ENCODE assay signal across 15 cellular contexts in the genomic region with DNA sequence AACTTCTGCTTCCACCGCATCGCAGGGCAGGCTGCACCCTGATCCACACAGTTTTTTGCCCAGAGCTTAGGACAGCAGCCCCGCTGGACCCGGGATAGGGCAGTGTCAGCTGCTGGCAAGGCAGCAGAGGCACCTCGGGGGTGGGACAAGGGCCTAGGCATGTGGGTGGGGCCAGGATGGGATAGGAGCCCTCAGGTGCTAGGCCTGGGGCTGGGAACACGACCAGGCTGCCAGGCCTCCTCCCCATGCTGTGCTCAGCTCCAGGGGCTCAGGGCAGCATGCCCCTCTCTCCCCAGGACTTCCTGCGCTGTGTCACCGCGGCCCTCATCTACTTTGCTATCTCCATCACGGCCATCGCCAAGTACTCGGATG. TPM values are rescaled to one million over a fixed set of nuclear protein-coding genes. Genes with fewer than 3 reads are reported as not detected.
A peak's percentile ranks its signal among the peaks of the same experiment; 100 is the strongest.
DNase-seq lines count a peak whose midpoint lies in the region; ATAC-seq and TF ChIP-seq lines count a peak whose summit lies in the region.
"Had no signal": no experiment of that assay in that cellular context is flagged by ENCODE, and none has a peak within 500 bp of the region (broad histone marks: within the 10 kb centered on the region; RNA-seq: fewer than 3 reads in every experiment).

No MANE protein-coding gene starts in this region.

- H3K4me1 Mint-ChIP-seq in endodermal cell (peaks cover 22% of the 10 kb centered on the region), osteocyte (ENCODE audit: unreplicated experiment) (peaks cover 28% of the 10 kb centered on the region)
- H3K4me1 Mint-ChIP-seq in natural killer cell treated with Interleukin-12 subunit alpha and Interleukin-12 subunit beta and Interleukin-15 and Interleukin-18, amount 100 ng/mL, for 72 hours (ENCODE audit: low read depth in 2 of 2): peaks cover 15 to 19% of the 10 kb centered on the region in 2 donors

- TF ChIP-seq POLR2A in gastroesophageal sphincter (IDR thresholded peaks at IDR 0.05) (no peak), Peyer's patch (IDR thresholded peaks at IDR 0.05) (no peak)

- H3K9me3 Mint-ChIP-seq in endodermal cell (peaks cover 5% of the 10 kb centered on the region), osteocyte (ENCODE audit: unreplicated experiment) (no peaks in the 10 kb centered on the region)
- H3K9me3 Mint-ChIP-seq in natural killer cell treated with Interleukin-12 subunit alpha and Interleukin-12 subunit beta and Interleukin-15 and Interleukin-18, amount 100 ng/mL, for 72 hours: no peaks in the 10 kb centered on the region

- no peaks in the 10 kb centered on the region for H3K27me3 ChIP-seq in BLaER1 treated with 17β-estradiol and CSF1 and Interleukin-3, amounts not matched to agents 10 nM and 100 nM
- no peaks in the 10 kb centered on the region for H3K27me3 ChIP-seq in HUES48 (ENCODE audit: control insufficient read depth, insufficient read depth, low read length)
- no peaks in the 10 kb centered on the region for H3K27me3 ChIP-seq in endodermal cell (ENCODE audit: control insufficient read depth, insufficient read depth, low read length, poor library complexity, severe bottlenecking)
- peaks cover 16% of the 10 kb centered on the region for H3K27me3 ChIP-seq in gastroesophageal sphincter
- H3K27me3 ChIP-seq in Peyer's patch: no peaks in the 10 kb centered on the region

- peak overlapping the region in 10 of 11 experiments; percentile 16 to 98 (median 34); a peak in 9 of 22 replicates for H3K9ac ChIP-seq in BLaER1 treated with 17β-estradiol and CSF1 and Interleukin-3, amounts not matched to agents 10 nM and 100 nM
- H3K9ac ChIP-seq in HUES48 (ENCODE audit: low read depth, low read length): no peak overlapping the region
- H3K9ac ChIP-seq in endodermal cell (ENCODE audit: extremely low read depth, low read length, poor library complexity, severe bottlenecking): no peak overlapping the region

- H3K36me3 Mint-ChIP-seq in endodermal cell (ENCODE audit: low read depth) (peaks cover 46% of the 10 kb centered on the region), osteocyte (ENCODE audit: unreplicated experiment) (peaks cover 24% of the 10 kb centered on the region)
- H3K36me3 Mint-ChIP-seq in natural killer cell treated with Interleukin-12 subunit alpha and Interleukin-12 subunit beta and Interleukin-15 and Interleukin-18, amount 100 ng/mL, for 72 hours: no peaks in the 10 kb centered on the region

- TF ChIP-seq CTCF in endodermal cell (conservative IDR thresholded peaks at IDR 0.05) (no peak), osteocyte (IDR thresholded peaks at IDR 0.05) (no peak), gastroesophageal sphincter (IDR thresholded peaks at IDR 0.05) (no peak), Peyer's patch (IDR thresholded peaks at IDR 0.05) (no peak)

- no peak for TF ChIP-seq EP300 in gastroesophageal sphincter (IDR thresholded peaks at IDR 0.05)

- H3K27me3 Mint-ChIP-seq in endodermal cell (ENCODE audit: insufficient read depth): no peaks in the 10 kb centered on the region
- H3K27me3 Mint-ChIP-seq in osteocyte (ENCODE audit: unreplicated experiment): no peaks in the 10 kb centered on the region
- no peaks in the 10 kb centered on the region for H3K27me3 Mint-ChIP-seq in natural killer cell treated with Interleukin-12 subunit alpha and Interleukin-12 subunit beta and Interleukin-15 and Interleukin-18, amount 100 ng/mL, for 72 hours

- H3K4me3 Mint-ChIP-seq in endodermal cell: no peak overlapping the region
- no peak overlapping the region for H3K4me3 Mint-ChIP-seq in osteocyte (ENCODE audit: unreplicated experiment)
- no peak overlapping the region for H3K4me3 Mint-ChIP-seq in natural killer cell treated with Interleukin-12 subunit alpha and Interleukin-12 subunit beta and Interleukin-15 and Interleukin-18, amount 100 ng/mL, for 72 hours

- no peaks in the 10 kb centered on the region for H3K9me3 ChIP-seq in BLaER1 treated with 17β-estradiol and CSF1 and Interleukin-3, amounts not matched to agents 10 nM and 100 nM (replicated peaks in 1 of 11)
- H3K9me3 ChIP-seq in HUES48 (ENCODE audit: control insufficient read depth, insufficient read depth, low read length) (no peaks in the 10 kb centered on the region), endodermal cell (ENCODE audit: control insufficient read depth, low read length) (peaks cover 15% of the 10 kb centered on the region), gastroesophageal sphincter (no peaks in the 10 kb centered on the region), Peyer's patch (no peaks in the 10 kb centered on the region)
- H3K9me3 ChIP-seq: neutrophil had no signal

- peaks cover 37 to 47% (median 39%) of the 10 kb centered on the region in 10 experiments for H3K4me1 ChIP-seq in BLaER1 treated with 17β-estradiol and CSF1 and Interleukin-3, amounts not matched to agents 10 nM and 100 nM
- H3K4me1 ChIP-seq in HUES48 (ENCODE audit: control insufficient read depth, insufficient read depth, low read length) (peaks cover 9% of the 10 kb centered on the region), endodermal cell (ENCODE audit: control insufficient read depth, insufficient read depth, low read length) (peaks cover 12% of the 10 kb centered on the region), gastroesophageal sphincter (peaks cover 0 to 43% (median 11%) of the 10 kb centered on the region in 3 donors), Peyer's patch (peaks cover 0 to 25% (median 16%) of the 10 kb centered on the region in 4 donors)

- peaks cover 54 to 76% (median 73%) of the 10 kb centered on the region in 11 experiments for H3K36me3 ChIP-seq in BLaER1 treated with 17β-estradiol and CSF1 and Interleukin-3, amounts not matched to agents 10 nM and 100 nM
- peaks cover 43% of the 10 kb centered on the region for H3K36me3 ChIP-seq in HUES48 (ENCODE audit: control insufficient read depth, insufficient read depth, low read length)
- peaks cover 70% of the 10 kb centered on the region for H3K36me3 ChIP-seq in endodermal cell (ENCODE audit: control insufficient read depth, insufficient read depth, low read length)
- peaks cover 0 to 52% of the 10 kb centered on the region in 2 donors for H3K36me3 ChIP-seq in gastroesophageal sphincter
- H3K36me3 ChIP-seq in Peyer's patch: peaks cover 0 to 40% (median 0%) of the 10 kb centered on the region in 3 donors

- peak overlapping the region; percentile 94 to 100 (median 99); a peak in 21 of 22 replicates for H3K4me2 ChIP-seq in BLaER1 treated with 17β-estradiol and CSF1 and Interleukin-3, amounts not matched to agents 10 nM and 100 nM
- H3K4me2 ChIP-seq: PC-9 had no signal

- peaks cover 63 to 88% (median 85%) of the 10 kb centered on the region in 11 experiments for H4K20me1 ChIP-seq in BLaER1 treated with 17β-estradiol and CSF1 and Interleukin-3, amounts not matched to agents 10 nM and 100 nM

- ATAC-seq in gastroesophageal sphincter: no peak
- ATAC-seq in natural killer cell treated with Interleukin-12 subunit alpha and Interleukin-12 subunit beta and Interleukin-15 and Interleukin-18, amount 100 ng/mL, for 72 hours: no peak

- DNase-seq in endodermal cell (peak; percentile 61), osteocyte (ENCODE audit: extremely low spot score, unreplicated experiment) (no peak), Peyer's patch (no peak)
- DNase-seq in activated T-cell treated with anti-CD3 and anti-CD28 coated beads, Interleukin-2, amount 50 U/mL, for 1 hour: no peak
- no peak for DNase-seq in natural killer cell treated with Interleukin-12 subunit alpha and Interleukin-12 subunit beta and Interleukin-15 and Interleukin-18, amount 100 ng/mL, for 72 hours (ENCODE audit: low spot score)

- H3K27ac Mint-ChIP-seq in endodermal cell (no peak overlapping the region), osteocyte (ENCODE audit: unreplicated experiment) (peak overlapping the region; percentile 60)
- no peak overlapping the region for H3K27ac Mint-ChIP-seq in natural killer cell treated with Interleukin-12 subunit alpha and Interleukin-12 subunit beta and Interleukin-15 and Interleukin-18, amount 100 ng/mL, for 72 hours

- no peak overlapping the region for H3K4me3 ChIP-seq in BLaER1 treated with 17β-estradiol and CSF1 and Interleukin-3, amounts not matched to agents 10 nM and 100 nM
- H3K4me3 ChIP-seq in HUES48 (ENCODE audit: low read depth, low read length) (no peak overlapping the region), endodermal cell (ENCODE audit: low read length) (no peak overlapping the region), gastroesophageal sphincter (no peak overlapping the region), Peyer's patch (no peak overlapping the region)
- H3K4me3 ChIP-seq: PC-9, SK-N-MC had no signal

- 85 to 91% methylated on average over 9 to 12 of the region's 12 CpGs for WGBS in endodermal cell (ENCODE audit: insufficient coverage in 1 of 2, insufficient read length in 1 of 2), 2 experiments
- WGBS in gastroesophageal sphincter (ENCODE audit: low coverage in 1 of 2), 2 donors: no CpG with 5 or more reads among the region's 12 CpGs

- peak overlapping the region in 8 of 11 experiments; percentile 11 to 96 (median 34); a peak in 6 of 22 replicates for H3K27ac ChIP-seq in BLaER1 treated with 17β-estradiol and CSF1 and Interleukin-3, amounts not matched to agents 10 nM and 100 nM
- peak overlapping the region; percentile 5 for H3K27ac ChIP-seq in HUES48 (ENCODE audit: low read depth, low read length)
- no peak overlapping the region for H3K27ac ChIP-seq in endodermal cell (ENCODE audit: low read depth, low read length)
- H3K27ac ChIP-seq in gastroesophageal sphincter: peak overlapping the region in 1 of 4 donors; percentile 54
- H3K27ac ChIP-seq in Peyer's patch: peak overlapping the region in 1 of 4 donors; percentile 55
- H3K27ac ChIP-seq: PC-9, SK-N-MC had no signal

RNA-seq across cellular contexts. Expression of a gene that starts 4.6 kb away (rescaled TPM):
- 10 to 100 TPM; 44.2 to 48.5 TPM for total RNA-seq in endodermal cell
- polyA plus RNA-seq in endodermal cell (2013, experiment 1 of 2): 66.9 TPM
- 60.5 TPM for polyA plus RNA-seq in endodermal cell (2013, experiment 2 of 2)
- 96.3 and 104 TPM in 2 replicates for total RNA-seq in osteocyte
- total RNA-seq in gastroesophageal sphincter: 10 to 100 TPM; 15.7 to 24.9 (median 19.3) TPM
- 10 to 100 TPM; 43.8 to 49.7 TPM for total RNA-seq in natural killer cell treated with Interleukin-12 subunit alpha and Interleukin-12 subunit beta and Interleukin-15 and Interleukin-18, amount 100 ng/mL, for 72 hours
- total RNA-seq in Peyer's patch: 10 to 100 TPM in 2 of 4 donors, 1 to 10 TPM in 2; 4.9 to 15.7 (median 11.3) TPM

RNA-seq across cellular contexts. Expression of a gene that starts 29.9 kb away (rescaled TPM):
- total RNA-seq in endodermal cell (not detected), osteocyte (not detected in 2 replicates), gastroesophageal sphincter (not detected), Peyer's patch (not detected)
- polyA plus RNA-seq in endodermal cell (2013, experiment 1 of 2): not detected
- not detected for polyA plus RNA-seq in endodermal cell (2013, experiment 2 of 2)
- under 1 TPM; 0.45 to 0.67 TPM for total RNA-seq in natural killer cell treated with Interleukin-12 subunit alpha and Interleukin-12 subunit beta and Interleukin-15 and Interleukin-18, amount 100 ng/mL, for 72 hours
- total RNA-seq: fibroblast of villous mesenchyme, G401, M059J, PC-9 had no signal
- polyA plus RNA-seq: aorta had no signal

RNA-seq across cellular contexts. Expression of a gene that starts 42.9 kb away (rescaled TPM):
- total RNA-seq in endodermal cell (1 to 10 TPM; 3.8 to 5.3 TPM), osteocyte (7.8 and 8.0 TPM in 2 replicates), gastroesophageal sphincter (under 1 TPM in 1 of 4 donors, not detected in 3; 0.89 TPM), Peyer's patch (1 to 10 TPM in 3 of 4 donors, not detected in 1; 1.4 to 3.6 (median 2.1) TPM)
- polyA plus RNA-seq in endodermal cell (2013, experiment 1 of 2): 4.9 TPM
- 3.4 TPM for polyA plus RNA-seq in endodermal cell (2013, experiment 2 of 2)
- total RNA-seq in natural killer cell treated with Interleukin-12 subunit alpha and Interleukin-12 subunit beta and Interleukin-15 and Interleukin-18, amount 100 ng/mL, for 72 hours: 10 to 100 TPM in 1 of 2 donors, 1 to 10 TPM in 1; 7.2 to 11.6 TPM

RNA-seq across cellular contexts. Expression of a gene that starts 56.7 kb away (rescaled TPM):
- total RNA-seq in endodermal cell (10 to 100 TPM; 22.5 to 40.7 TPM), osteocyte (41.5 and 42.5 TPM in 2 replicates), gastroesophageal sphincter (10 to 100 TPM; 13.1 to 31.5 (median 17.9) TPM), Peyer's patch (10 to 100 TPM in 3 of 4 donors, 1 to 10 TPM in 1; 7.5 to 47.1 (median 22.2) TPM)
- polyA plus RNA-seq in endodermal cell (2013, experiment 1 of 2): 38.0 TPM
- 36.9 TPM for polyA plus RNA-seq in endodermal cell (2013, experiment 2 of 2)
- 10 to 100 TPM; 71.2 to 78.6 TPM for total RNA-seq in natural killer cell treated with Interleukin-12 subunit alpha and Interleukin-12 subunit beta and Interleukin-15 and Interleukin-18, amount 100 ng/mL, for 72 hours

RNA-seq across cellular contexts. Expression of a gene that starts 59.2 kb away (rescaled TPM):
- total RNA-seq in endodermal cell (10 to 100 TPM in 1 of 2 donors, 1 to 10 TPM in 1; 7.9 to 11.5 TPM), osteocyte (33.2 and 37.4 TPM in 2 replicates), gastroesophageal sphincter (10 to 100 TPM; 32.7 to 42.8 (median 37.0) TPM), Peyer's patch (10 to 100 TPM; 22.8 to 33.1 (median 27.1) TPM)
- 11.3 TPM for polyA plus RNA-seq in endodermal cell (2013, experiment 1 of 2)
- polyA plus RNA-seq in endodermal cell (2013, experiment 2 of 2): 10.2 TPM
- 1 to 10 TPM; 5.9 to 6.3 TPM for total RNA-seq in natural killer cell treated with Interleukin-12 subunit alpha and Interleukin-12 subunit beta and Interleukin-15 and Interleukin-18, amount 100 ng/mL, for 72 hours

Comparison
In these comparisons a context has a peak if more than half of its experiments do, and no peak if none do; other contexts are left out.
1. H3K9ac ChIP-seq: peak in BLaER1 treated with 17β-estradiol and CSF1 and Interleukin-3, amounts not matched to agents 10 nM and 100 nM (10 of 11); none in HUES48 (single experiment) and endodermal cell (single experiment).